15 cellular contexts compared by ENCODE assay signal in genomic region chrX:152735860-152736511, GRCh38. TPM values are rescaled to one million over a fixed set of nuclear protein-coding genes. Genes with fewer than 3 reads are reported as not detected.
A peak's percentile ranks its signal among the peaks of the same experiment; 100 is the strongest.
DNase-seq lines count a peak whose midpoint lies in the region; ATAC-seq and TF ChIP-seq lines count a peak whose summit lies in the region.
"Had no signal": no experiment of that assay in that cellular context is flagged by ENCODE, and none has a peak within 500 bp of the region (broad histone marks: within the 10 kb centered on the region; RNA-seq: fewer than 3 reads in every experiment).

No MANE protein-coding gene starts in this region.

- H3K27ac Mint-ChIP-seq in endodermal cell = no peak overlapping the region
- H3K27ac Mint-ChIP-seq: CD4-positive, CD25-positive, alpha-beta regulatory T cell had no signal

- H3K36me3 ChIP-seq in right atrium auricular region (no peaks in the 10 kb centered on the region), lung (ENCODE audit: control insufficient read depth in 2 of 2, insufficient read depth in 2 of 2, low read length in 2 of 2) (no peaks in the 10 kb centered on the region), endodermal cell (ENCODE audit: control insufficient read depth, insufficient read depth, low read length) (no peaks in the 10 kb centered on the region), H7 (replicated peaks; ENCODE audit: control insufficient read depth, insufficient read depth, low read length) (no peaks in the 10 kb centered on the region)
- H3K36me3 ChIP-seq: BLaER1 treated with 17β-estradiol and CSF1 and Interleukin-3, amounts not matched to agents 10 nM and 100 nM had no signal

- H3K4me3 ChIP-seq in right atrium auricular region (no peak overlapping the region), lung (no peak overlapping the region), endodermal cell (ENCODE audit: low read length) (no peak overlapping the region), H7 (ENCODE audit: insufficient read depth, low read depth, low read length) (no peak overlapping the region)
- H3K4me3 ChIP-seq: BLaER1 treated with 17β-estradiol and CSF1 and Interleukin-3, amounts not matched to agents 10 nM and 100 nM; GM23248 had no signal

- TF ChIP-seq CTCF in right atrium auricular region (IDR thresholded peaks at IDR 0.05) = no peak
- TF ChIP-seq CTCF in lung (IDR thresholded peaks at IDR 0.05; ENCODE audit: control extremely low read depth, extremely low read depth) = no peak
- no peak for TF ChIP-seq CTCF in endodermal cell (conservative IDR thresholded peaks at IDR 0.05)

- DNase-seq in right atrium auricular region (ENCODE audit: low spot score) = peak; percentile 44
- DNase-seq in left ventricle myocardium superior = no peak
- DNase-seq in lung (ENCODE audit: low spot score) = peak; percentile 13
- peak; percentile 28 for DNase-seq in sciatic nerve (ENCODE audit: low spot score)
- no peak for DNase-seq in endodermal cell
- no peak for DNase-seq in anterior cingulate cortex (lab: John Stamatoyannopoulos, UW)
- no peak for DNase-seq in H7
- DNase-seq: ACHN; CD4-positive, CD25-positive, alpha-beta regulatory T cell; DMS53; GF-D8; GM23248 had no signal

- no peaks in the 10 kb centered on the region for H3K9me3 ChIP-seq in right atrium auricular region
- H3K9me3 ChIP-seq in lung (ENCODE audit: control insufficient read depth in 2 of 2, insufficient read depth in 1 of 2, low read length in 1 of 2) = peaks cover 0 to 3% of the 10 kb centered on the region in 2 donors
- no peaks in the 10 kb centered on the region for H3K9me3 ChIP-seq in endodermal cell (ENCODE audit: control insufficient read depth, low read length)
- H3K9me3 ChIP-seq: BLaER1 treated with 17β-estradiol and CSF1 and Interleukin-3, amounts not matched to agents 10 nM and 100 nM had no signal

- H3K27ac ChIP-seq in right atrium auricular region (no peak overlapping the region), lung (ENCODE audit: low read depth in 1 of 2, low read length in 1 of 2) (no peak overlapping the region), endodermal cell (ENCODE audit: low read depth, low read length) (no peak overlapping the region)
- H3K27ac ChIP-seq: BLaER1 treated with 17β-estradiol and CSF1 and Interleukin-3, amounts not matched to agents 10 nM and 100 nM; GM23248; HL-60 had no signal

- intact Hi-C loops in left ventricle myocardium superior (cut with micrococcal nuclease) = no loop called here
- intact Hi-C loops in sciatic nerve (cut with DNase I) = no loop called here

- ATAC-seq in left ventricle myocardium superior = no peak
- no peak for ATAC-seq in lung (ENCODE audit: insufficient read depth, low FRiP score)
- no peak for ATAC-seq in sciatic nerve

- H3K4me1 Mint-ChIP-seq in endodermal cell = no peaks in the 10 kb centered on the region
- H3K4me1 Mint-ChIP-seq: CD4-positive, CD25-positive, alpha-beta regulatory T cell had no signal

- H3K9ac ChIP-seq in endodermal cell (ENCODE audit: extremely low read depth, low read length, poor library complexity, severe bottlenecking) = no peak overlapping the region
- H3K9ac ChIP-seq: BLaER1 treated with 17β-estradiol and CSF1 and Interleukin-3, amounts not matched to agents 10 nM and 100 nM; GM23248 had no signal

- H3K27me3 ChIP-seq in right atrium auricular region (no peaks in the 10 kb centered on the region), lung (ENCODE audit: control insufficient read depth, insufficient read depth) (no peaks in the 10 kb centered on the region), endodermal cell (ENCODE audit: control insufficient read depth, insufficient read depth, low read length, poor library complexity, severe bottlenecking) (no peaks in the 10 kb centered on the region), H7 (ENCODE audit: control insufficient read depth, insufficient read depth, low read length) (no peaks in the 10 kb centered on the region)

- no peaks in the 10 kb centered on the region for H3K36me3 Mint-ChIP-seq in endodermal cell (ENCODE audit: low read depth)
- H3K36me3 Mint-ChIP-seq: CD4-positive, CD25-positive, alpha-beta regulatory T cell had no signal

- peaks cover 62% of the 10 kb centered on the region for H3K9me3 Mint-ChIP-seq in endodermal cell
- H3K9me3 Mint-ChIP-seq: CD4-positive, CD25-positive, alpha-beta regulatory T cell had no signal

- H3K4me3 Mint-ChIP-seq in endodermal cell = no peak overlapping the region
- H3K4me3 Mint-ChIP-seq: CD4-positive, CD25-positive, alpha-beta regulatory T cell had no signal

- WGBS in lung, 2 donors = 84 to 89% methylated on average over 12 of the region's 12 CpGs
- 84 to 100% methylated on average over 1 to 12 of the region's 12 CpGs for WGBS in endodermal cell (ENCODE audit: insufficient coverage in 1 of 2, insufficient read length in 1 of 2), 2 experiments

- H3K4me1 ChIP-seq in right atrium auricular region (no peaks in the 10 kb centered on the region), lung (ENCODE audit: control insufficient read depth in 2 of 2, insufficient read depth in 2 of 2, low read length in 2 of 2) (no peaks in the 10 kb centered on the region), endodermal cell (ENCODE audit: control insufficient read depth, insufficient read depth, low read length) (no peaks in the 10 kb centered on the region)
- H3K4me1 ChIP-seq: BLaER1 treated with 17β-estradiol and CSF1 and Interleukin-3, amounts not matched to agents 10 nM and 100 nM had no signal

- H3K27me3 Mint-ChIP-seq in endodermal cell (ENCODE audit: insufficient read depth) = peaks cover 3% of the 10 kb centered on the region
- H3K27me3 Mint-ChIP-seq: CD4-positive, CD25-positive, alpha-beta regulatory T cell had no signal

RNA-seq across cellular contexts. Expression of gene MAGEA12, which starts 2.4 kb away (rescaled TPM):
- total RNA-seq in right atrium auricular region (not detected), left ventricle myocardium superior (not detected), lung (not detected), sciatic nerve (not detected), endodermal cell (not detected)
- polyA plus RNA-seq in lung = not detected
- not detected for polyA plus RNA-seq in endodermal cell (2013, experiment 1 of 2)
- polyA plus RNA-seq in endodermal cell (2013, experiment 2 of 2) = not detected
- not detected in 2 replicates for total RNA-seq in H7 (2014; rRNA removed; shearing (Covaris generic))
- total RNA-seq: CD4-positive, CD25-positive, alpha-beta regulatory T cell had no signal
- polyA plus RNA-seq: CD4-positive, CD25-positive, alpha-beta regulatory T cell had no signal

RNA-seq across cellular contexts. Expression of gene CSAG1, which starts 2.5 kb away (rescaled TPM):
- total RNA-seq in right atrium auricular region (not detected), left ventricle myocardium superior (not detected), lung (not detected), sciatic nerve (not detected), endodermal cell (not detected)
- polyA plus RNA-seq in lung = not detected
- polyA plus RNA-seq in endodermal cell (2013, experiment 1 of 2) = not detected
- not detected for polyA plus RNA-seq in endodermal cell (2013, experiment 2 of 2)
- total RNA-seq in H7 (2014; rRNA removed; shearing (Covaris generic)) = not detected in 2 replicates
- total RNA-seq: A172; CD4-positive, CD25-positive, alpha-beta regulatory T cell; GM23248 had no signal
- polyA plus RNA-seq: CD4-positive, CD25-positive, alpha-beta regulatory T cell had no signal

RNA-seq across cellular contexts. Expression of gene MAGEA2, which starts 17.7 kb away (rescaled TPM):
- total RNA-seq in right atrium auricular region (not detected), left ventricle myocardium superior (not detected), lung (not detected), sciatic nerve (not detected), endodermal cell (under 1 TPM in 1 of 2 donors, not detected in 1; 0.53 TPM)
- polyA plus RNA-seq in lung = not detected
- polyA plus RNA-seq in endodermal cell (2013, experiment 1 of 2) = not detected
- not detected for polyA plus RNA-seq in endodermal cell (2013, experiment 2 of 2)
- total RNA-seq in H7 (2014; rRNA removed; shearing (Covaris generic)) = 1.2 and 3.5 TPM in 2 replicates
- total RNA-seq: CD4-positive, CD25-positive, alpha-beta regulatory T cell; GM23248 had no signal
- polyA plus RNA-seq: CD4-positive, CD25-positive, alpha-beta regulatory T cell; GM23248 had no signal

RNA-seq across cellular contexts. Expression of gene MAGEA2B, which starts 21.6 kb away (rescaled TPM):
- total RNA-seq in right atrium auricular region = not detected
- not detected for total RNA-seq in left ventricle myocardium superior
- not detected for total RNA-seq in lung
- not detected for polyA plus RNA-seq in lung
- not detected for total RNA-seq in sciatic nerve
- total RNA-seq in endodermal cell = not detected
- not detected for polyA plus RNA-seq in endodermal cell (2013, experiment 1 of 2)
- polyA plus RNA-seq in endodermal cell (2013, experiment 2 of 2) = not detected
- total RNA-seq in H7 (2014; rRNA removed; shearing (Covaris generic)) = 3.1 TPM in 1 of 2 replicates, not detected in the other
- total RNA-seq: A172; CD4-positive, CD25-positive, alpha-beta regulatory T cell; GM23248 had no signal
- polyA plus RNA-seq: CD4-positive, CD25-positive, alpha-beta regulatory T cell; GM23248 had no signal

RNA-seq across cellular contexts. Expression of gene CSAG3, which starts 23.0 kb away (rescaled TPM):
- total RNA-seq in right atrium auricular region = not detected
- not detected for total RNA-seq in left ventricle myocardium superior
- total RNA-seq in lung = not detected
- not detected for polyA plus RNA-seq in lung
- total RNA-seq in sciatic nerve = not detected
- total RNA-seq in endodermal cell = under 1 TPM in 1 of 2 donors, not detected in 1; 0.35 TPM
- polyA plus RNA-seq in endodermal cell (2013, experiment 1 of 2) = 0.43 TPM
- polyA plus RNA-seq in endodermal cell (2013, experiment 2 of 2) = not detected
- total RNA-seq in H7 (2014; rRNA removed; shearing (Covaris generic)) = 0.52 TPM in 1 of 2 replicates, not detected in the other
- total RNA-seq: A172; CD4-positive, CD25-positive, alpha-beta regulatory T cell; GM23248 had no signal
- polyA plus RNA-seq: GM23248 had no signal

Comparison
In these comparisons a context has a peak if more than half of its experiments do, and no peak if none do; other contexts are left out.
1. DNase-seq: peak in right atrium auricular region (single experiment), lung (single experiment) and sciatic nerve (single experiment); none in left ventricle myocardium superior (single experiment), endodermal cell (single experiment), anterior cingulate cortex (0 of 58) and H7 (single experiment).